8 cellular contexts compared by ENCODE assay signal in genomic region chr9:63816742-63817621, GRCh38.
DNase-seq lines count a peak whose midpoint lies in the region; ATAC-seq and TF ChIP-seq lines count a peak whose summit lies in the region.

No MANE protein-coding gene starts in this region.

- H3K4me1 Mint-ChIP-seq in MCF 10A (ENCODE audit: insufficient read depth, unreplicated experiment) = peaks cover 11% of the 10 kb centered on the region

- peak overlapping the region; percentile 4 to 63 (median 31) for H3K4me3 ChIP-seq in spleen

- H3K9me3 ChIP-seq in spleen = peaks cover 0 to 61% (median 46%) of the 10 kb centered on the region in 8 donors

- intact Hi-C loops in MCF 10A (cut with micrococcal nuclease) (no loop called here), spleen (cut with DNase I; ENCODE audit: low total_unique reads) (no loop called here)

- peak; percentile 80 for ATAC-seq in HG02840 (IDR thresholded peaks at IDR 0.05; ENCODE audit: low FRiP score, unreplicated experiment)

- POLR2A ChIA-PET in MCF 10A (lab: Yijun Ruan, JAX) = interaction anchor here (1.4 kb wide), 1 partner anchor 1014 kb away, joined by 6 read pairs; no protein-coding TSS in a partner anchor

- peak overlapping the region in 6 of 8 donors; percentile 2 to 76 (median 68) for H3K27ac ChIP-seq in spleen

- no peak overlapping the region for H3K27ac Mint-ChIP-seq in MCF 10A (ENCODE audit: low read depth, unreplicated experiment)

- H3K4me3 Mint-ChIP-seq in MCF 10A (ENCODE audit: unreplicated experiment) = peak overlapping the region; percentile 71

- H3K36me3 Mint-ChIP-seq in MCF 10A (ENCODE audit: insufficient read depth, unreplicated experiment) = no peaks in the 10 kb centered on the region

- peaks cover 0 to 34% (median 0%) of the 10 kb centered on the region in 7 donors for H3K27me3 ChIP-seq in spleen (replicated peaks in 1 of 7)

- TF ChIP-seq CTCF in MCF 10A (IDR thresholded peaks at IDR 0.05; ENCODE audit: unreplicated experiment) (no peak), spleen (IDR thresholded peaks at IDR 0.05 in 8 of 11, conservative IDR thresholded peaks at IDR 0.05 in 3 of 11) (no peak)

- TF ChIP-seq POLR2A in GM15510 (IDR thresholded peaks at IDR 0.05; ENCODE audit: borderline replicate concordance, extremely low read depth, insufficient read length) (peak; percentile 37), spleen (IDR thresholded peaks at IDR 0.05) (no peak)

- DNase-seq in SW480 (ENCODE audit: low spot score) (peak; percentile 9), MCF 10A (ENCODE audit: unreplicated experiment) (peak; percentile 85), iPS-NIHi11 (ENCODE audit: low spot score) (peak; percentile 86), spleen (peak; percentile 95), Kasumi-1 (lab: John Stamatoyannopoulos, UW) (no peak), kidney glomerular epithelial cell (lab: John Stamatoyannopoulos, UW) (no peak)

- no peaks in the 10 kb centered on the region for H3K36me3 ChIP-seq in spleen

- WGBS in spleen, 5 donors = 17 to 29% (median 23%) methylated on average over 36 of the region's 36 CpGs

- H3K4me1 ChIP-seq in spleen = peaks cover 0 to 15% (median 0%) of the 10 kb centered on the region in 6 donors

- BruUV-seq in MCF 10A (replicated peaks; lab: Mats Ljungman, UMichigan) = no TSS peak

- CTCF ChIA-PET in MCF 10A (lab: Yijun Ruan, JAX) = interaction anchor here (1.6 kb wide), 1 partner anchor 1012 kb away, joined by 3 read pairs; no protein-coding TSS in a partner anchor

- H3K9me3 Mint-ChIP-seq in MCF 10A (ENCODE audit: unreplicated experiment) = peaks cover 19% of the 10 kb centered on the region

- no peaks in the 10 kb centered on the region for H3K27me3 Mint-ChIP-seq in MCF 10A (ENCODE audit: insufficient read depth, unreplicated experiment)

Comparison
In these comparisons a context has a peak if more than half of its experiments do, and no peak if none do; other contexts are left out.
1. DNase-seq: peak in SW480 (single experiment), MCF 10A (single experiment), iPS-NIHi11 (single experiment) and spleen (single experiment); none in Kasumi-1 (0 of 2) and kidney glomerular epithelial cell (single experiment).